In the genomic region with DNA sequence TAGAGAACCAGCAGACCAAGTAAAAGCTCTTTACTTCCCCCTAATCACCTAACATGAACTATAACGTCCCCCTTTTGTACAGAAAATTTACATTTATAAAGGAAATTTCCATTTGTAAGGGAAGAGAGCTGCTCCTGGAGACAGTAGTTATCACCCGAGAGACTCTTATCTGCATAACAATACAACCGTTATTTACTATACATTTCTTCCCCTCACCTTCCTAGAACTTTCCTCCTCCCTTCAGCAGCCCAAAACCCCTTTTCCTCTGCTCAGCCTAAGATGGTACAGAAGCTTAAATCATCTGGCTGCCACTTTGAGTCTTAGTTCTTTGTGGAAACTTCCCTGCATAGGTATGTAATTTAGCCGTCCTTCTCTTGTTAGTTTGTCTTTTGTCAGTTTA, we compare ENCODE assay signal across 18 cellular contexts.
"Had no signal": no experiment of that assay in that cellular context is flagged by ENCODE, and none has a peak within 500 bp of the region (broad histone marks: within the 10 kb centered on the region; RNA-seq: fewer than 3 reads in every experiment).

No MANE protein-coding gene starts in this region.

- ATAC-seq: activated CD8-positive, alpha-beta T cell treated with anti-CD3 and anti-CD28 coated beads, Interleukin-2, amount 10 ng/mL, durations not matched to agents 7 days and 5 days; gastrocnemius medialis; left ventricle myocardium superior had no signal

- H3K27ac Mint-ChIP-seq: activated CD8-positive, alpha-beta T cell treated with anti-CD3 and anti-CD28 coated beads, Interleukin-2, amount 10 ng/mL, durations not matched to agents 7 days and 5 days; activated naive CD4-positive, alpha-beta T cell treated with anti-CD3 and anti-CD28 coated beads for 36 hours; nephron progenitor cell; T-helper 2 cell treated with Interferon-gamma antibody and Interleukin-4, amounts not matched to agents 5 μg/mL and 100 μg/mL, for 36 hours had no signal

- DNase-seq: activated CD4-positive, alpha-beta T cell treated with anti-CD3 and anti-CD28 coated beads for 4 hours; activated CD8-positive, alpha-beta memory T cell treated with anti-CD3 and anti-CD28 coated beads, Interleukin-2, amount 50 U/mL, for 48 hours; activated CD8-positive, alpha-beta T cell treated with anti-CD3 and anti-CD28 coated beads, Interleukin-2, amount 10 ng/mL, durations not matched to agents 7 days and 5 days; activated naive CD4-positive, alpha-beta T cell treated with anti-CD3 and anti-CD28 coated beads for 36 hours; caudate nucleus; effector CD8-positive, alpha-beta T cell; gastrocnemius medialis; left ventricle myocardium superior; nephron progenitor cell; sigmoid colon; stimulated activated CD4-positive, alpha-beta T cell treated with anti-CD3 and anti-CD28 coated beads, Interleukin-2, amount 100 ng/mL, for 24 hours; stimulated activated naive CD4-positive, alpha-beta T cell; substantia nigra; transverse colon; WERI-Rb-1 had no signal

- H3K4me3 Mint-ChIP-seq: activated CD8-positive, alpha-beta T cell treated with anti-CD3 and anti-CD28 coated beads, Interleukin-2, amount 10 ng/mL, durations not matched to agents 7 days and 5 days; activated naive CD4-positive, alpha-beta T cell treated with anti-CD3 and anti-CD28 coated beads for 36 hours; nephron progenitor cell; T-helper 2 cell treated with Interferon-gamma antibody and Interleukin-4, amounts not matched to agents 5 μg/mL and 100 μg/mL, for 36 hours had no signal

- H3K9me3 ChIP-seq: gastrocnemius medialis, sigmoid colon, transverse colon had no signal

- H3K27me3 ChIP-seq: gastrocnemius medialis, sigmoid colon, transverse colon had no signal

- H3K27ac ChIP-seq: coronary artery, epithelial cell of prostate, gastrocnemius medialis, sigmoid colon, transverse colon, WERI-Rb-1 had no signal

- H3K4me3 ChIP-seq: coronary artery, gastrocnemius medialis, sigmoid colon, transverse colon had no signal

- H3K4me1 ChIP-seq: gastrocnemius medialis had no signal

- H3K9me3 Mint-ChIP-seq: activated naive CD4-positive, alpha-beta T cell treated with anti-CD3 and anti-CD28 coated beads for 36 hours; nephron progenitor cell; T-helper 2 cell treated with Interferon-gamma antibody and Interleukin-4, amounts not matched to agents 5 μg/mL and 100 μg/mL, for 36 hours had no signal

- H3K36me3 ChIP-seq: gastrocnemius medialis, sigmoid colon, transverse colon, WERI-Rb-1 had no signal
